ENCODE assay signal across 23 cellular contexts in the genomic region with DNA sequence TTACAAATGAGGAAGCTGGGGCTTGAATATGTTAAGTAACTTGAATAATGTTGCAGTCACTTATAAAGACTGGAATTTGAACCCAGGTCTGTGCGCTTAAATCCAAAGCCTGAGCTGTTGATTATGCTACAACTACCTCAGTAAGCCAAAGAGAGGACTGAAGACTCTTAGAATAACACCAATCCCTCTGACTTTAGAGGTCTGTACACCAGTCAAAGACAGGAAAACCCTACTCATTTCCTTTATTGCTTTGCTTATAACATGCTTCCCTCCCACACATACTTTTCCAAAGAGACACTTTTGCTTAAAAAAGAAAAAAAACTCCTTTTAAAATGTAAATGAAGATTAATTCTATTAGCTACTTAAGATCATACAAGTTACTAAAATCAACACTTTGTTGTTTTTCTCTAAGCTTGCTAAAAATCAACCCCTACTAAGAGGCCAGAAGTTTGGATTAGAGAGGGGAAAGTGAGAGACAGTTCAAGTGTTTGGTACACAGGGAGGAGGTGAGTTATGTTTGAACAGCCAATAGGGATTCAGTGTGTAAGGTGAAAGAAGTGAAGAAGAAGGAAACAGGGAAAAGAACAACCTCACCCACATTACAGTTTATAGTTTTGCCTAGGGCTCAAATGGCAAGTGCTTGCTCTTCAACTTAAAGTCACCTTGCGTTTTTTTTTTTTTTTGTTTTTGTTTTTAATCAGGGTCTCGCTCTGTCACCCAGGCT.
DNase-seq lines count a peak whose midpoint lies in the region; ATAC-seq and TF ChIP-seq lines count a peak whose summit lies in the region.
"Had no signal": no experiment of that assay in that cellular context is flagged by ENCODE, and none has a peak within 500 bp of the region (broad histone marks: within the 10 kb centered on the region; RNA-seq: fewer than 3 reads in every experiment).

No MANE protein-coding gene starts in this region.

- H3K4me1 ChIP-seq in PC-3 (ENCODE audit: insufficient read depth, low read length) (peaks cover 7% of the 10 kb centered on the region; the same call in 1 of the 2 replicates), Peyer's patch (no peaks in the 10 kb centered on the region)
- H3K4me1 ChIP-seq: breast epithelium, colonic mucosa, tibial artery had no signal

- CTCF ChIA-PET in PC-3 (lab: Charles Lee): no interaction called here

- TF ChIP-seq CTCF in PC-3 (conservative IDR thresholded peaks at IDR 0.05; ENCODE audit: low read depth, low read length): no peak
- no peak for TF ChIP-seq CTCF in Peyer's patch (IDR thresholded peaks at IDR 0.05)

- intact Hi-C loops in PC-3 (cut with micrococcal nuclease): no loop called here
- intact Hi-C loops in sciatic nerve (cut with DNase I): no loop called here

- H3F3A ChIP-seq in PC-3 (ENCODE audit: low read length, unreplicated experiment): no peaks in the 10 kb centered on the region

- POLR2A ChIA-PET in PC-3 (lab: Charles Lee; ENCODE audit: unreplicated experiment): interaction anchor here (0.7 kb wide), 1 partner anchor 365 kb away, joined by 7 read pairs; no protein-coding TSS in a partner anchor

- no peaks in the 10 kb centered on the region for H3K9me2 ChIP-seq in PC-3 (replicated peaks; ENCODE audit: low read length)

- peak; percentile 14 for DNase-seq in NCI-H510A treated with DMSO at 0.1 percent for 48 hours (lab: John Stamatoyannopoulos, UW)
- DNase-seq in NCI-H510A (lab: John Stamatoyannopoulos, UW): no peak
- DNase-seq in CD1c-positive myeloid dendritic cell (ENCODE audit: extremely low spot score): peak; percentile 6
- no peak for DNase-seq in PC-3
- peak; percentile 10 for DNase-seq in glomerular endothelial cell (ENCODE audit: extremely low read depth, low read depth, low spot score)
- no peak for DNase-seq in ACHN
- DNase-seq in Peyer's patch: no peak
- no peak for DNase-seq in sciatic nerve (ENCODE audit: low spot score)
- DNase-seq: activated CD4-positive, alpha-beta T cell treated with anti-CD3 and anti-CD28 coated beads, Interleukin-2, amount 50 U/mL, for 48 hours; activated CD8-positive, alpha-beta memory T cell treated with anti-CD3 and anti-CD28 coated beads, Interleukin-2, amount 50 U/mL, for 48 hours; activated effector memory CD4-positive, alpha-beta T cell treated with anti-CD3 and anti-CD28 coated beads, Interleukin-2, amount 50 U/mL, for 16 hours; adrenal gland; Calu3; colonic mucosa; naive thymus-derived CD4-positive, alpha-beta T cell; NCI-H1048; NCI-H1930; retina; stimulated activated CD4-positive, alpha-beta T cell treated with anti-CD3 and anti-CD28 coated beads, Interleukin-4, amount 100 ng/mL, for 4 hours; tibial artery; WERI-Rb-1 had no signal

- H2AFZ ChIP-seq in PC-3 (ENCODE audit: low read length): no peak overlapping the region
- H2AFZ ChIP-seq: PC-9 had no signal

- no peaks in the 10 kb centered on the region for H4K20me1 ChIP-seq in PC-3 (ENCODE audit: low read length)

- ATAC-seq in PC-3 (peak; percentile 23; the same call in 1 of the 2 replicates), sciatic nerve (no peak)
- ATAC-seq: naive thymus-derived CD4-positive, alpha-beta T cell had no signal

- H3K4me3 ChIP-seq in PC-3 (ENCODE audit: low read length) (no peak overlapping the region), Peyer's patch (no peak overlapping the region)
- H3K4me3 ChIP-seq: adrenal gland, breast epithelium, colonic mucosa, PC-9, tibial artery had no signal

- H3K79me2 ChIP-seq in PC-3 (ENCODE audit: low read length): no peaks in the 10 kb centered on the region

- BruUV-seq in PC-3 (replicated peaks; lab: Mats Ljungman, UMichigan): no TSS peak

- H3K27ac ChIP-seq in PC-3 (ENCODE audit: low read length): no peak overlapping the region
- H3K27ac ChIP-seq in Peyer's patch: no peak overlapping the region
- H3K27ac ChIP-seq: adrenal gland, breast epithelium, colonic mucosa, PC-9, tibial artery, WERI-Rb-1 had no signal

- H3K36me3 ChIP-seq in PC-3 (ENCODE audit: low read depth, low read length): no peaks in the 10 kb centered on the region
- no peaks in the 10 kb centered on the region for H3K36me3 ChIP-seq in Peyer's patch
- H3K36me3 ChIP-seq: adrenal gland, breast epithelium, colonic mucosa, tibial artery, WERI-Rb-1 had no signal

- H3K9me3 ChIP-seq in PC-3 (ENCODE audit: low read length) (no peaks in the 10 kb centered on the region), Peyer's patch (no peaks in the 10 kb centered on the region)
- H3K9me3 ChIP-seq: adrenal gland, breast epithelium, colonic mucosa, tibial artery had no signal

- no peak for TF ChIP-seq POLR2A in Peyer's patch (IDR thresholded peaks at IDR 0.05)

- no peak overlapping the region for H3K9ac ChIP-seq in PC-3 (ENCODE audit: low read length)

- in situ Hi-C loops in ACHN (cut with HindIII; ENCODE audit: low pct_ligation_motif_present, low pct_unique_long_range_greater_than_20kb, low sequenced_read_pairs): no loop called here

- no peaks in the 10 kb centered on the region for H3K27me3 ChIP-seq in PC-3 (ENCODE audit: low read length)
- H3K27me3 ChIP-seq in Peyer's patch: no peaks in the 10 kb centered on the region
- H3K27me3 ChIP-seq: adrenal gland, breast epithelium, colonic mucosa, tibial artery had no signal

- H3K4me2 ChIP-seq in PC-3 (ENCODE audit: low read length): no peak overlapping the region
- H3K4me2 ChIP-seq: PC-9 had no signal

Comparison
In these comparisons a context has a peak if more than half of its experiments do, and no peak if none do; other contexts are left out.
1. DNase-seq: peak in NCI-H510A treated with DMSO at 0.1 percent for 48 hours (single experiment), CD1c-positive myeloid dendritic cell (single experiment) and glomerular endothelial cell (single experiment); none in NCI-H510A (single experiment), PC-3 (single experiment), ACHN (single experiment), Peyer's patch (0 of 3) and sciatic nerve (single experiment).